Comparison of ENCODE assay signal across 2 cellular contexts in genomic region chr2:24791452-24791851, GRCh38.
A peak's percentile ranks its signal among the peaks of the same experiment; 100 is the strongest.
TF ChIP-seq lines count a peak whose summit lies in the region.

No MANE protein-coding gene starts in this region.

TF ChIP-seq in HepG2, 621 proteins besides CTCF, POLR2A, EP300 and RAD21:
- TF ChIP-seq ZNF331 (CRISPR knock-in tag; IDR thresholded peaks at IDR 0.05) (peak; percentile 25; the same call in 1 of the 2 replicates), ZBTB38 (CRISPR knock-in tag; IDR thresholded peaks at IDR 0.05) (no peak)

TF ChIP-seq in GM12878, 131 proteins besides CTCF, POLR2A, EP300 and RAD21:
- TF ChIP-seq ZSCAN29 (IDR thresholded peaks at IDR 0.05) (no peak), JUNB (IDR thresholded peaks at IDR 0.05) (no peak), ELK1 (IDR thresholded peaks at IDR 0.05; ENCODE audit: low read depth, low read length) (no peak), CHD2 (IDR thresholded peaks at IDR 0.05; ENCODE audit: borderline replicate concordance, low read depth, low read length) (no peak), ZNF217 (IDR thresholded peaks at IDR 0.05) (no peak), FOXM1 (IDR thresholded peaks at IDR 0.05; ENCODE audit: low read depth, low read length) (no peak), TCF12 (IDR thresholded peaks at IDR 0.05; ENCODE audit: low read depth, low read length) (no peak), E2F8 (IDR thresholded peaks at IDR 0.05; ENCODE audit: low read depth, partially characterized antibody) (no peak), RB1 (IDR thresholded peaks at IDR 0.05; ENCODE audit: borderline replicate concordance) (no peak), ETV6 (conservative IDR thresholded peaks at IDR 0.05 in 1 of 2, IDR thresholded peaks at IDR 0.05 in 1 of 2; ENCODE audit: borderline replicate concordance in 1 of 2, low read depth in 1 of 2) (no peak), RCOR1 (conservative IDR thresholded peaks at IDR 0.05; ENCODE audit: low read depth, low read length) (no peak), STAT3 (IDR thresholded peaks at IDR 0.05; ENCODE audit: low read depth, low read length) (no peak)
